21 cellular contexts compared by ENCODE assay signal in genomic region chr18:7360606-7361170, GRCh38.
DNase-seq lines count a peak whose midpoint lies in the region; ATAC-seq and TF ChIP-seq lines count a peak whose summit lies in the region.
"Had no signal": no experiment of that assay in that cellular context is flagged by ENCODE, and none has a peak within 500 bp of the region (broad histone marks: within the 10 kb centered on the region; RNA-seq: fewer than 3 reads in every experiment).

No MANE protein-coding gene starts in this region.

- H3K27me3 ChIP-seq in aorta (ENCODE audit: control insufficient read depth in 1 of 2, insufficient read depth in 2 of 2, low read length in 1 of 2), result no peaks in the 10 kb centered on the region
- H3K27me3 ChIP-seq: BE2C; BLaER1 treated with 17β-estradiol and CSF1 and Interleukin-3, amounts not matched to agents 10 nM and 100 nM had no signal

- H4K20me1 ChIP-seq in OCI-LY7 (ENCODE audit: insufficient read depth, low read length), result no peaks in the 10 kb centered on the region
- H4K20me1 ChIP-seq: BLaER1 treated with 17β-estradiol and CSF1 and Interleukin-3, amounts not matched to agents 10 nM and 100 nM had no signal

- DNase-seq in Right ventricle myocardium inferior (ENCODE audit: missing footprints), result no peak
- no peak for DNase-seq in left cardiac atrium
- DNase-seq in sciatic nerve (ENCODE audit: low spot score), result no peak
- no peak for DNase-seq in aorta
- no peak for DNase-seq in OCI-LY7 (ENCODE audit: low spot score)
- DNase-seq: 8988T; ACHN; AML-193; BE2C; Calu3; CD4-positive, alpha-beta memory T cell; COR-L47; DMS53; DMS79 treated with DMSO at 0.1 percent for 48 hours; GF-D8; GOT3; HFFc6 had no signal

- intact Hi-C loops in Right ventricle myocardium inferior (cut with DNase I) (loop anchor here (5.0 kb wide), 1 partner anchor 73 kb away; no protein-coding TSS in a partner anchor), left cardiac atrium (cut with DNase I) (loop anchor here (10.0 kb wide), 1 partner anchor 204 kb away; the partner anchor contains the start of gene PTPRM (in 2 of the 2)), sciatic nerve (cut with DNase I) (no loop called here), aorta (cut with DNase I) (no loop called here), OCI-LY7 (cut with micrococcal nuclease; ENCODE audit: unreplicated experiment) (no loop called here)

- H3K9me3 ChIP-seq in aorta (ENCODE audit: control insufficient read depth, low read length) (no peaks in the 10 kb centered on the region), OCI-LY7 (ENCODE audit: low read length) (no peaks in the 10 kb centered on the region)
- H3K9me3 ChIP-seq: A549, BE2C, HAP-1 had no signal

- 95 to 96% methylated on average over 23 of the region's 23 CpGs for WGBS in aorta, 2 donors

- H3K4me3 ChIP-seq in aorta (ENCODE audit: low read length in 2 of 2) (no peak overlapping the region), OCI-LY7 (ENCODE audit: low read depth, low read length, poor library complexity, severe bottlenecking) (no peak overlapping the region)
- H3K4me3 ChIP-seq: A549; BLaER1 treated with 17β-estradiol and CSF1 and Interleukin-3, amounts not matched to agents 10 nM and 100 nM; HAP-1 had no signal

- no peaks in the 10 kb centered on the region for H3K79me2 ChIP-seq in OCI-LY7 (ENCODE audit: insufficient read depth, low read depth, low read length)

- H3K27ac ChIP-seq in aorta (ENCODE audit: low read depth in 1 of 2, low read length in 2 of 2) (no peak overlapping the region), OCI-LY7 (ENCODE audit: low read depth, low read length, poor library complexity, severe bottlenecking) (no peak overlapping the region)
- H3K27ac ChIP-seq: A549; BLaER1 treated with 17β-estradiol and CSF1 and Interleukin-3, amounts not matched to agents 10 nM and 100 nM had no signal

- peak; percentile 26 for ATAC-seq in Right ventricle myocardium inferior
- no peak for ATAC-seq in left cardiac atrium
- ATAC-seq in sciatic nerve, result peak; percentile 20
- peak; percentile 29 for ATAC-seq in aorta (ENCODE audit: low FRiP score)
- no peak for ATAC-seq in HG03565 (IDR thresholded peaks at IDR 0.05; ENCODE audit: unreplicated experiment)
- ATAC-seq: A549 had no signal

- no peak for TF ChIP-seq CTCF in OCI-LY7 (conservative IDR thresholded peaks at IDR 0.05; ENCODE audit: low read length)

- no peak overlapping the region for H2AFZ ChIP-seq in OCI-LY7 (ENCODE audit: low read length)

- BruUV-seq in OCI-LY7 (replicated peaks; lab: Mats Ljungman, UMichigan), result no TSS peak

- no peaks in the 10 kb centered on the region for H3K4me1 ChIP-seq in aorta (ENCODE audit: control insufficient read depth in 1 of 2, insufficient read depth in 2 of 2, low read length in 2 of 2)
- H3K4me1 ChIP-seq in OCI-LY7 (ENCODE audit: insufficient read depth, low read length, poor library complexity, severe bottlenecking), result no peaks in the 10 kb centered on the region
- H3K4me1 ChIP-seq: A549; BE2C; BLaER1 treated with 17β-estradiol and CSF1 and Interleukin-3, amounts not matched to agents 10 nM and 100 nM; HAP-1 had no signal

- H3K9me2 ChIP-seq in OCI-LY7 (ENCODE audit: insufficient read depth, low read length), result no peaks in the 10 kb centered on the region

- CTCF ChIA-PET in OCI-LY7 (lab: Charles Lee; ENCODE audit: unreplicated experiment), result no interaction called here

- no peak overlapping the region for H3K4me2 ChIP-seq in OCI-LY7 (ENCODE audit: low read length)
- H3K4me2 ChIP-seq: A549; BLaER1 treated with 17β-estradiol and CSF1 and Interleukin-3, amounts not matched to agents 10 nM and 100 nM had no signal

- POLR2A ChIA-PET in OCI-LY7 (lab: Charles Lee), result no interaction called here

- H3K36me3 ChIP-seq in aorta (ENCODE audit: control insufficient read depth in 1 of 2, insufficient read depth in 2 of 2, low read length in 1 of 2) (no peaks in the 10 kb centered on the region), OCI-LY7 (ENCODE audit: insufficient read depth, low read length) (no peaks in the 10 kb centered on the region)
- H3K36me3 ChIP-seq: BE2C; BLaER1 treated with 17β-estradiol and CSF1 and Interleukin-3, amounts not matched to agents 10 nM and 100 nM; HAP-1 had no signal

Comparison
In these comparisons a context has a peak if more than half of its experiments do, and no peak if none do; other contexts are left out.
1. ATAC-seq: peak in Right ventricle myocardium inferior (single experiment), sciatic nerve (single experiment) and aorta (single experiment); none in left cardiac atrium (0 of 2) and HG03565 (single experiment).
2. intact Hi-C loops: an anchor here in Right ventricle myocardium inferior (5.0 kb wide) and left cardiac atrium (10.0 kb wide); none called in sciatic nerve, aorta and OCI-LY7.